Comparison of ENCODE assay signal across 26 cellular contexts in genomic region chr1:214233856-214234634, GRCh38. TPM values are rescaled to one million over a fixed set of nuclear protein-coding genes. Genes with fewer than 3 reads are reported as not detected.
DNase-seq lines count a peak whose midpoint lies in the region; ATAC-seq and TF ChIP-seq lines count a peak whose summit lies in the region.
"Had no signal": no experiment of that assay in that cellular context is flagged by ENCODE, and none has a peak within 500 bp of the region (broad histone marks: within the 10 kb centered on the region; RNA-seq: fewer than 3 reads in every experiment).

No MANE protein-coding gene starts in this region.

- no peaks in the 10 kb centered on the region for H3K36me3 ChIP-seq in right atrium auricular region
- H3K36me3 ChIP-seq: HAP-1, heart left ventricle, neutrophil, sigmoid colon, thyroid gland had no signal

- peaks cover 2 to 8% (median 3%) of the 10 kb centered on the region in 3 donors for H3K27me3 Mint-ChIP-seq in CD14-positive monocyte (ENCODE audit: low read depth in 3 of 3)
- H3K27me3 Mint-ChIP-seq: dendritic cell treated with granulocyte-macrophage colony-stimulating factor and Interleukin-4, amounts not matched to agents 40 ng/mL and 50 ng/mL, for 4 days had no signal

- H3K4me3 Mint-ChIP-seq in CD14-positive monocyte = no peak overlapping the region
- H3K4me3 Mint-ChIP-seq: activated CD8-positive, alpha-beta T cell treated with anti-CD3 and anti-CD28 coated beads for 36 hours; activated naive CD4-positive, alpha-beta T cell treated with anti-CD3 and anti-CD28 coated beads, Interleukin-2, amount 10 ng/mL, durations not matched to agents 7 days and 5 days; activated T-helper 17 cell treated with anti-CD3 and anti-CD28 coated beads, Interleukin-2, amount 50 U/mL, for 72 hours; dendritic cell treated with granulocyte-macrophage colony-stimulating factor and Interleukin-4, amounts not matched to agents 40 ng/mL and 50 ng/mL, for 4 days; naive B cell had no signal

- H3K9me3 ChIP-seq in right atrium auricular region = no peaks in the 10 kb centered on the region
- H3K9me3 ChIP-seq: body of pancreas, HAP-1, heart left ventricle, neutrophil, sigmoid colon, thyroid gland had no signal

- intact Hi-C loops in Right ventricle myocardium inferior (cut with DNase I) (no loop called here), CD14-positive monocyte (cut with micrococcal nuclease) (no loop called here)

- H3K27me3 ChIP-seq in right atrium auricular region = peaks cover 0 to 5% of the 10 kb centered on the region in 2 donors
- H3K27me3 ChIP-seq: body of pancreas, sigmoid colon, thyroid gland had no signal

- no peak overlapping the region for H3K27ac Mint-ChIP-seq in CD14-positive monocyte
- H3K27ac Mint-ChIP-seq: activated CD8-positive, alpha-beta T cell treated with anti-CD3 and anti-CD28 coated beads for 36 hours; activated naive CD4-positive, alpha-beta T cell treated with anti-CD3 and anti-CD28 coated beads, Interleukin-2, amount 10 ng/mL, durations not matched to agents 7 days and 5 days; activated T-helper 17 cell treated with anti-CD3 and anti-CD28 coated beads, Interleukin-2, amount 50 U/mL, for 72 hours; dendritic cell treated with granulocyte-macrophage colony-stimulating factor and Interleukin-4, amounts not matched to agents 40 ng/mL and 50 ng/mL, for 4 days; naive B cell; progenitor cell of endocrine pancreas had no signal

- H3K4me1 ChIP-seq in right atrium auricular region = peaks cover 0 to 5% of the 10 kb centered on the region in 2 donors
- H3K4me1 ChIP-seq: body of pancreas, HAP-1, sigmoid colon, thyroid gland had no signal

- H3K36me3 Mint-ChIP-seq in CD14-positive monocyte = no peaks in the 10 kb centered on the region
- H3K36me3 Mint-ChIP-seq: activated naive CD4-positive, alpha-beta T cell treated with anti-CD3 and anti-CD28 coated beads, Interleukin-2, amount 10 ng/mL, durations not matched to agents 7 days and 5 days; naive B cell had no signal

- no peak for DNase-seq in Right ventricle myocardium inferior (ENCODE audit: missing footprints)
- no peak for DNase-seq in right atrium auricular region (ENCODE audit: low spot score)
- DNase-seq in NCI-H1092 treated with DMSO at 0.1 percent for 48 hours (lab: John Stamatoyannopoulos, UW) = peak; percentile 99
- peak; percentile 89 for DNase-seq in SHP77 treated with DMSO at 0.1 percent for 48 hours (lab: John Stamatoyannopoulos, UW)
- DNase-seq in CD14-positive monocyte (ENCODE audit: low spot score) = no peak
- no peak for DNase-seq in T-helper 2 cell
- DNase-seq: activated CD8-positive, alpha-beta memory T cell treated with anti-CD3 and anti-CD28 coated beads, Interleukin-2, amount 50 U/mL, for 48 hours; activated CD8-positive, alpha-beta T cell treated with anti-CD3 and anti-CD28 coated beads for 36 hours; activated naive CD4-positive, alpha-beta T cell treated with anti-CD3 and anti-CD28 coated beads, Interleukin-2, amount 10 ng/mL, durations not matched to agents 7 days and 5 days; body of pancreas; heart left ventricle; midbrain; naive B cell; NCI-H526; SIG-M5; sigmoid colon; stimulated activated CD4-positive, alpha-beta T cell treated with anti-CD3 and anti-CD28 coated beads, Interleukin-12 subunit alpha, Interleukin-12 subunit beta, amount 100 ng/mL, for 4 hours; stimulated activated CD4-positive, alpha-beta T cell treated with anti-CD3 and anti-CD28 coated beads, Interleukin-2, amount 100 ng/mL, for 48 hours; thyroid gland had no signal

- H3K4me3 ChIP-seq in right atrium auricular region = no peak overlapping the region
- H3K4me3 ChIP-seq: body of pancreas, HAP-1, heart left ventricle, sigmoid colon, thyroid gland had no signal

- peak; percentile 57 for ATAC-seq in Right ventricle myocardium inferior
- no peak for ATAC-seq in HG03521 (IDR thresholded peaks at IDR 0.05; ENCODE audit: unreplicated experiment)
- ATAC-seq: activated CD8-positive, alpha-beta T cell treated with anti-CD3 and anti-CD28 coated beads for 36 hours; activated T-helper 17 cell treated with anti-CD3 and anti-CD28 coated beads, Interleukin-2, amount 50 U/mL, for 72 hours; body of pancreas; HepG2 had no signal

- TF ChIP-seq CTCF in right atrium auricular region (IDR thresholded peaks at IDR 0.05) (no peak), CD14-positive monocyte (IDR thresholded peaks at IDR 0.05) (no peak)

- no peak overlapping the region for H3K27ac ChIP-seq in right atrium auricular region
- H3K27ac ChIP-seq: body of pancreas, heart left ventricle, neutrophil, sigmoid colon had no signal

- H3K4me1 Mint-ChIP-seq in CD14-positive monocyte = peaks cover 3% of the 10 kb centered on the region
- H3K4me1 Mint-ChIP-seq: activated naive CD4-positive, alpha-beta T cell treated with anti-CD3 and anti-CD28 coated beads, Interleukin-2, amount 10 ng/mL, durations not matched to agents 7 days and 5 days; activated T-helper 17 cell treated with anti-CD3 and anti-CD28 coated beads, Interleukin-2, amount 50 U/mL, for 72 hours; naive B cell had no signal

- no peaks in the 10 kb centered on the region for H3K9me3 Mint-ChIP-seq in CD14-positive monocyte
- H3K9me3 Mint-ChIP-seq: activated CD8-positive, alpha-beta T cell treated with anti-CD3 and anti-CD28 coated beads for 36 hours; activated naive CD4-positive, alpha-beta T cell treated with anti-CD3 and anti-CD28 coated beads, Interleukin-2, amount 10 ng/mL, durations not matched to agents 7 days and 5 days; activated T-helper 17 cell treated with anti-CD3 and anti-CD28 coated beads, Interleukin-2, amount 50 U/mL, for 72 hours; dendritic cell treated with granulocyte-macrophage colony-stimulating factor and Interleukin-4, amounts not matched to agents 40 ng/mL and 50 ng/mL, for 4 days had no signal

RNA-seq across cellular contexts. Expression of gene SMYD2, which starts 46.9 kb away (rescaled TPM):
- total RNA-seq in Right ventricle myocardium inferior = 205 TPM
- total RNA-seq in right atrium auricular region = 10 to 100 TPM in 1 of 2 donors, 1 to 10 TPM in 1; 6.2 to 89.5 TPM
- 10 to 100 TPM; 23.6 to 28.4 TPM for polyA plus RNA-seq in CD14-positive monocyte

Comparison
In these comparisons a context has a peak if more than half of its experiments do, and no peak if none do; other contexts are left out.
1. DNase-seq: peak in NCI-H1092 treated with DMSO at 0.1 percent for 48 hours (single experiment) and SHP77 treated with DMSO at 0.1 percent for 48 hours (single experiment); none in Right ventricle myocardium inferior (single experiment), right atrium auricular region (single experiment), CD14-positive monocyte (single experiment) and T-helper 2 cell (0 of 5).